ENCODE assay signal across 13 cellular contexts in the genomic region with DNA sequence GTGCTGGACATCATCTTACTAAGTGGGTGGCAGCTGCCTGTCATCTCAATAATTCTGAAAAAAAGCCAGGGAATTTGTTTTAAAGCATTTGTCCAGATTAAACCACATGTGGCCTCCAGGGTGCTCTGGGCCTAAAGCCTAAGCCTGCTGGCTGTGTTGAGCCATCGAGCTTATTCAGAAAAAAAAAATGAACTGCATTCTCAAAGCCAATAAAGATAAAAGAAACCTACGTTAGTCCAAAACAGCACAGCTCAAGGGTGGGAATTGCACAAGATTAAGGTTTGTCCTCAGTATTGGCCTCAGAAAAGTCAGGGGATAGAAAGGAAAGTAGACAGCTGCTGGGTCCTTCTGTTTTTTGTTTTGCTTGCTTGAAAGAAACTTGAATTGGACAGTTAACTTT. TPM values are rescaled to one million over a fixed set of nuclear protein-coding genes. Genes with fewer than 3 reads are reported as not detected.
DNase-seq lines count a peak whose midpoint lies in the region; ATAC-seq and TF ChIP-seq lines count a peak whose summit lies in the region.
"Had no signal": no experiment of that assay in that cellular context is flagged by ENCODE, and none has a peak within 500 bp of the region (broad histone marks: within the 10 kb centered on the region; RNA-seq: fewer than 3 reads in every experiment).

No MANE protein-coding gene starts in this region.

- intact Hi-C loops in ascending aorta (cut with DNase I) = no loop called here
- intact Hi-C loops in Right ventricle myocardium superior (cut with DNase I) = no loop called here
- intact Hi-C loops in ovary (cut with DNase I) = no loop called here

- DNase-seq in AG20443 (ENCODE audit: low spot score) (peak; percentile 78), ascending aorta (ENCODE audit: low spot score in 2 of 2) (peak in 1 of 2 donors; percentile 62), Right ventricle myocardium superior (peak; percentile 75), ovary (peak; percentile 42 to 69 (median 64)), NCI-H748 treated with DMSO at 0.1 percent for 48 hours (lab: John Stamatoyannopoulos, UW) (no peak), GM20000 (ENCODE audit: low spot score) (no peak), NCI-H187 (lab: John Stamatoyannopoulos, UW) (no peak), NCI-H2227 treated with DMSO at 0.1 percent for 48 hours (lab: John Stamatoyannopoulos, UW) (no peak)
- DNase-seq: activated B cell treated with CpG ODN at 0.5 μM for 24 hours; C1 segment of cervical spinal cord; stimulated activated CD4-positive, alpha-beta T cell treated with anti-CD3 and anti-CD28 coated beads, Interleukin-4, amount 100 ng/mL, for 1 hour; stomach had no signal

- H3K27ac ChIP-seq in ascending aorta (peak overlapping the region; percentile 31 to 39), ovary (peak overlapping the region; percentile 14 to 83)

- TF ChIP-seq CTCF in ascending aorta (IDR thresholded peaks at IDR 0.05) = peak in 1 of 3 experiments; percentile 19
- TF ChIP-seq CTCF in ovary (IDR thresholded peaks at IDR 0.05) = peak in 2 of 3 donors; percentile 29 to 47
- no peak for TF ChIP-seq CTCF in GM20000 (IDR thresholded peaks at IDR 0.05; ENCODE audit: extremely low read depth, missing control alignments)

- H3K4me3 ChIP-seq in ascending aorta = no peak overlapping the region
- no peak overlapping the region for H3K4me3 ChIP-seq in ovary
- H3K4me3 ChIP-seq: stomach had no signal

- H3K36me3 ChIP-seq in ascending aorta = no peaks in the 10 kb centered on the region
- H3K36me3 ChIP-seq in ovary = no peaks in the 10 kb centered on the region
- H3K36me3 ChIP-seq: stomach had no signal

- ATAC-seq in Right ventricle myocardium superior (ENCODE audit: poor library complexity) = peak; percentile 74

- H3K4me1 ChIP-seq in ascending aorta (peaks cover 0 to 3% of the 10 kb centered on the region in 2 donors), ovary (ENCODE audit: insufficient read depth) (peaks cover 3% of the 10 kb centered on the region)

- no peak for TF ChIP-seq EP300 in ovary (IDR thresholded peaks at IDR 0.05)

- 3 to 7% (median 5%) methylated on average over 2 of the region's 2 CpGs for WGBS in ovary, 3 donors

- TF ChIP-seq POLR2A in ovary (IDR thresholded peaks at IDR 0.05) = no peak

- H3K27me3 ChIP-seq in ascending aorta (no peaks in the 10 kb centered on the region), ovary (no peaks in the 10 kb centered on the region)
- H3K27me3 ChIP-seq: stomach had no signal

- no peaks in the 10 kb centered on the region for H3K9me3 ChIP-seq in ascending aorta
- no peaks in the 10 kb centered on the region for H3K9me3 ChIP-seq in ovary
- H3K9me3 ChIP-seq: stomach had no signal

RNA-seq across cellular contexts. Expression of a gene that starts 22.6 kb away (rescaled TPM):
- total RNA-seq in ascending aorta (3.6 TPM), Right ventricle myocardium superior (6.5 TPM), ovary (10 to 100 TPM; 12.6 to 21.3 (median 14.7) TPM)
- polyA plus RNA-seq in ovary = 10 to 100 TPM; 12.7 to 18.6 TPM
- total RNA-seq: activated B cell treated with CpG ODN at 0.5 μM for 24 hours had no signal

RNA-seq across cellular contexts. Expression of a gene that starts 41.0 kb away (rescaled TPM):
- total RNA-seq in ascending aorta = not detected
- not detected for total RNA-seq in Right ventricle myocardium superior
- total RNA-seq in ovary = 1 to 10 TPM in 3 of 7 donors, under 1 TPM in 4; 0.20 to 8.6 (median 0.79) TPM
- polyA plus RNA-seq in ovary = under 1 TPM; 0.07 to 0.33 TPM
- total RNA-seq: activated B cell treated with CpG ODN at 0.5 μM for 24 hours; activated T-helper 2 cell treated with anti-CD3 and anti-CD28 coated beads, Interferon-gamma antibody, Interleukin-2, Interleukin-4, amounts not matched to agents 10 μg/mL and 5 μg/mL and 100 μg/mL, durations not matched to agents 14 hours and 24 hours and 36 hours had no signal

RNA-seq across cellular contexts. Expression of a gene that starts 41.4 kb away (rescaled TPM):
- 0.64 TPM for total RNA-seq in ascending aorta
- total RNA-seq in Right ventricle myocardium superior = 6.8 TPM
- total RNA-seq in ovary = 1 to 10 TPM; 3.2 to 9.7 (median 7.3) TPM
- 1 to 10 TPM; 4.2 to 8.0 TPM for polyA plus RNA-seq in ovary

Comparison
In these comparisons a context has a peak if more than half of its experiments do, and no peak if none do; other contexts are left out.
1. DNase-seq: peak in AG20443 (single experiment), Right ventricle myocardium superior (single experiment) and ovary (5 of 5); none in NCI-H748 treated with DMSO at 0.1 percent for 48 hours (single experiment), GM20000 (single experiment), NCI-H187 (0 of 2) and NCI-H2227 treated with DMSO at 0.1 percent for 48 hours (single experiment).